Comparison of ENCODE assay signal across 1 cellular context in genomic region chr3:48663489-48664312, GRCh38.
TF ChIP-seq lines count a peak whose summit lies in the region.

No MANE protein-coding gene starts in this region.

TF ChIP-seq in K562, 482 proteins besides CTCF, POLR2A, EP300 and RAD21 (continued from another document and continues in another):
- TF ChIP-seq CHD7 (IDR thresholded peaks at IDR 0.05; ENCODE audit: low read depth, low read length) = no peak
- no peak for TF ChIP-seq ZNF253 (CRISPR knock-in tag; conservative IDR thresholded peaks at IDR 0.05)
- no peak for TF ChIP-seq DLX4 (CRISPR knock-in tag; IDR thresholded peaks at IDR 0.05)
- peak; percentile 33; the same call in 1 of the 2 replicates for TF ChIP-seq ZNF511 (CRISPR knock-in tag; IDR thresholded peaks at IDR 0.05)
- no peak for TF ChIP-seq YBX1 (IDR thresholded peaks at IDR 0.05)
- TF ChIP-seq MITF (IDR thresholded peaks at IDR 0.05) = no peak
- no peak for TF ChIP-seq CBX5 (IDR thresholded peaks at IDR 0.05; ENCODE audit: borderline replicate concordance, low read depth)
- no peak for TF ChIP-seq NFXL1 (CRISPR knock-in tag; IDR thresholded peaks at IDR 0.05)
- 0 out of 2 replicates have a peak, but pooled peaks have one; percentile 40 for TF ChIP-seq ZBTB33 (CRISPR knock-in tag; IDR thresholded peaks at IDR 0.05)
- no peak; the same call in none of the 2 replicates for TF ChIP-seq HCFC1 (IDR thresholded peaks at IDR 0.05; ENCODE audit: low read depth, low read length)
- no peak for TF ChIP-seq OTX1 (CRISPR knock-in tag; IDR thresholded peaks at IDR 0.05)
- peak; percentile 78 for TF ChIP-seq VEZF1 (CRISPR knock-in tag; IDR thresholded peaks at IDR 0.05)
- peak; percentile 41 for TF ChIP-seq FOS (IDR thresholded peaks at IDR 0.05; ENCODE audit: extremely low read depth, insufficient read length)
- TF ChIP-seq TAF1 (IDR thresholded peaks at IDR 0.05; ENCODE audit: control insufficient read depth, extremely low read depth, insufficient read depth, low read length, severe bottlenecking) = no peak
- TF ChIP-seq ZNF280A (IDR thresholded peaks at IDR 0.05; ENCODE audit: low read depth, partially characterized antibody) = no peak
- TF ChIP-seq NCOA6 (IDR thresholded peaks at IDR 0.05) = no peak
- TF ChIP-seq NONO (IDR thresholded peaks at IDR 0.05; ENCODE audit: low read depth in 2 of 2, low read length in 1 of 2) = peak in 1 of 2 experiments; percentile 27; a peak in 1 of 4 replicates
- TF ChIP-seq THAP7 (CRISPR knock-in tag; IDR thresholded peaks at IDR 0.05) = no peak
- TF ChIP-seq STAT5B (CRISPR knock-in tag; IDR thresholded peaks at IDR 0.05) = no peak
- no peak for TF ChIP-seq KLF10 (CRISPR knock-in tag; IDR thresholded peaks at IDR 0.05)
- TF ChIP-seq ZNF408 (CRISPR knock-in tag; IDR thresholded peaks at IDR 0.05; ENCODE audit: low read depth) = no peak
- TF ChIP-seq ZNF143 (CRISPR knock-in tag; IDR thresholded peaks at IDR 0.05) = 0 out of 2 replicates have a peak, but pooled peaks have one; percentile 37
- peak; percentile 10; the same call in 1 of the 2 replicates for TF ChIP-seq KLF6 (CRISPR knock-in tag; IDR thresholded peaks at IDR 0.05; ENCODE audit: borderline replicate concordance)
- no peak for TF ChIP-seq RBM17 (IDR thresholded peaks at IDR 0.05; ENCODE audit: borderline replicate concordance, low read depth, low read length)
- peak; percentile 78 for TF ChIP-seq FOXP1 (CRISPR knock-in tag; IDR thresholded peaks at IDR 0.05)
- TF ChIP-seq CXXC5 (CRISPR knock-in tag; IDR thresholded peaks at IDR 0.05) = peak; percentile 78
- no peak for TF ChIP-seq SMARCB1 (IDR thresholded peaks at IDR 0.05; ENCODE audit: insufficient read length, low read depth)
- no peak for TF ChIP-seq ADNP (tag; IDR thresholded peaks at IDR 0.05)
- no peak for TF ChIP-seq ARNT (IDR thresholded peaks at IDR 0.05)
- peak in 1 of 3 experiments; percentile 26 for TF ChIP-seq YY1 (IDR thresholded peaks at IDR 0.05; ENCODE audit: borderline replicate concordance in 1 of 3, control insufficient read depth in 1 of 3, extremely low read depth in 1 of 3, insufficient read depth in 3 of 3, insufficient read length in 1 of 3, insufficient replicate concordance in 2 of 3, low read depth in 1 of 3, low read length in 2 of 3)
- TF ChIP-seq ZBTB49 (CRISPR knock-in tag; IDR thresholded peaks at IDR 0.05; ENCODE audit: borderline replicate concordance) = peak; percentile 59; the same call in 1 of the 2 replicates
- 0 out of 2 replicates have a peak, but pooled peaks have one; percentile 63 for TF ChIP-seq CAMTA2 (CRISPR knock-in tag; conservative IDR thresholded peaks at IDR 0.05)
- TF ChIP-seq RBM15 (IDR thresholded peaks at IDR 0.05; ENCODE audit: insufficient read depth, low read length) = no peak
- TF ChIP-seq TFAP4 (CRISPR knock-in tag; IDR thresholded peaks at IDR 0.05; ENCODE audit: borderline replicate concordance) = peak; percentile 80
